Comparison of ENCODE assay signal across 25 cellular contexts in genomic region chr10:3474266-3474665, GRCh38.
"Had no signal": no experiment of that assay in that cellular context is flagged by ENCODE, and none has a peak within 500 bp of the region (broad histone marks: within the 10 kb centered on the region; RNA-seq: fewer than 3 reads in every experiment).

No MANE protein-coding gene starts in this region.

- H3K27me3 ChIP-seq: heart left ventricle, left lung, pancreas, spleen, transverse colon, upper lobe of right lung had no signal

- H3K36me3 Mint-ChIP-seq: immature natural killer cell; natural killer cell treated with Interleukin-12 subunit alpha and Interleukin-12 subunit beta and Interleukin-15 and Interleukin-18, amount 100 ng/mL, for 72 hours; stimulated activated effector memory CD8-positive, alpha-beta T cell treated with anti-CD3 and anti-CD28 coated beads, Interleukin-12 subunit alpha, Interleukin-12 subunit beta, amount 100 ng/mL, for 72 hours had no signal

- H3K27ac Mint-ChIP-seq: immature natural killer cell; naive thymus-derived CD4-positive, alpha-beta T cell; natural killer cell treated with Interleukin-12 subunit alpha and Interleukin-12 subunit beta and Interleukin-15 and Interleukin-18, amount 100 ng/mL, for 72 hours; stimulated activated effector memory CD8-positive, alpha-beta T cell treated with anti-CD3 and anti-CD28 coated beads, Interleukin-12 subunit alpha, Interleukin-12 subunit beta, amount 100 ng/mL, for 72 hours; stimulated activated naive CD8-positive, alpha-beta T cell treated with anti-CD3 and anti-CD28 coated beads, Interleukin-15, Interleukin-2, amounts not matched to agents 100 ng/mL and 50 ng/mL, for 24 hours had no signal

- H3K9me3 Mint-ChIP-seq: immature natural killer cell; naive thymus-derived CD4-positive, alpha-beta T cell; natural killer cell treated with Interleukin-12 subunit alpha and Interleukin-12 subunit beta and Interleukin-15 and Interleukin-18, amount 100 ng/mL, for 72 hours; stimulated activated effector memory CD8-positive, alpha-beta T cell treated with anti-CD3 and anti-CD28 coated beads, Interleukin-12 subunit alpha, Interleukin-12 subunit beta, amount 100 ng/mL, for 72 hours; stimulated activated naive CD8-positive, alpha-beta T cell treated with anti-CD3 and anti-CD28 coated beads, Interleukin-15, Interleukin-2, amounts not matched to agents 100 ng/mL and 50 ng/mL, for 24 hours had no signal

- ATAC-seq: heart left ventricle; left colon; left lung; lower lobe of right lung; mucosa of descending colon; naive thymus-derived CD4-positive, alpha-beta T cell; pancreas; right cardiac atrium; sciatic nerve; stimulated activated effector memory CD8-positive, alpha-beta T cell treated with anti-CD3 and anti-CD28 coated beads, Interleukin-12 subunit alpha, Interleukin-12 subunit beta, amount 100 ng/mL, for 72 hours; upper lobe of right lung had no signal

- H3K36me3 ChIP-seq: heart left ventricle, left lung, lower lobe of right lung, pancreas, prostate gland, spleen, transverse colon, upper lobe of right lung had no signal

- H3K4me3 ChIP-seq: heart left ventricle, left lung, lower lobe of right lung, mucosa of descending colon, pancreas, prostate gland, spleen, transverse colon, upper lobe of right lung had no signal

- H3K27ac ChIP-seq: heart left ventricle, lower lobe of right lung, pancreas, spleen, upper lobe of right lung had no signal

- H3K9me3 ChIP-seq: heart left ventricle, left lung, lower lobe of right lung, mucosa of descending colon, pancreas, prostate gland, spleen, transverse colon, upper lobe of right lung had no signal

- H3K4me3 Mint-ChIP-seq: stimulated activated effector memory CD8-positive, alpha-beta T cell treated with anti-CD3 and anti-CD28 coated beads, Interleukin-12 subunit alpha, Interleukin-12 subunit beta, amount 100 ng/mL, for 72 hours; stimulated activated naive CD8-positive, alpha-beta T cell treated with anti-CD3 and anti-CD28 coated beads, Interleukin-15, Interleukin-2, amounts not matched to agents 100 ng/mL and 50 ng/mL, for 24 hours had no signal

- DNase-seq: heart left ventricle; hypothalamus; immature natural killer cell; kidney; left colon; left lung; lower lobe of right lung; midbrain; mucosa of descending colon; naive thymus-derived CD4-positive, alpha-beta T cell; nucleus accumbens; pancreas; retina; right cardiac atrium; small intestine; spleen; stimulated activated CD4-positive, alpha-beta T cell treated with anti-CD3 and anti-CD28 coated beads, Interleukin-4, amount 100 ng/mL, for 24 hours; stimulated activated naive CD4-positive, alpha-beta T cell; transverse colon; upper lobe of right lung had no signal
